Comparison of ENCODE assay signal across 8 cellular contexts in genomic region chr18:158128-159036, GRCh38. TPM values are rescaled to one million over a fixed set of nuclear protein-coding genes. Genes with fewer than 3 reads are reported as not detected.
A peak's percentile ranks its signal among the peaks of the same experiment; 100 is the strongest.
DNase-seq lines count a peak whose midpoint lies in the region; ATAC-seq, FAIRE-seq and TF ChIP-seq lines count a peak whose summit lies in the region.

Gene USP14 (plus strand): TSS chr18:158557. CDS start chr18:158699, 142 bp downstream.

- H3K9ac ChIP-seq in GM23248: peak within 1 kb of the TSS; percentile 93
- H3K9ac ChIP-seq in Karpas-422 (ENCODE audit: low read length): peak within 1 kb of the TSS; percentile 96

- peaks cover 12% of the 10 kb centered on the region; the same call in 1 of the 2 replicates for H4K20me1 ChIP-seq in DOHH2 (ENCODE audit: control insufficient read depth, insufficient read depth, low read depth, low read length)
- peaks cover 3% of the 10 kb centered on the region for H4K20me1 ChIP-seq in GM23248 (ENCODE audit: insufficient read depth)
- H4K20me1 ChIP-seq in Karpas-422 (ENCODE audit: insufficient read depth, low read depth, low read length): peaks cover 20% of the 10 kb centered on the region; the same call in 1 of the 2 replicates

- H3K27ac ChIP-seq in DOHH2 (ENCODE audit: low read depth, low read length): peak within 1 kb of the TSS; percentile 43
- peak within 1 kb of the TSS; percentile 71 for H3K27ac ChIP-seq in GM23248
- H3K27ac ChIP-seq in Karpas-422 (ENCODE audit: low read length): peak within 1 kb of the TSS; percentile 39; the same call in 1 of the 2 replicates
- H3K27ac ChIP-seq in esophagus muscularis mucosa (replicated peaks in 1 of 4): peak within 1 kb of the TSS; percentile 89 to 94 (median 90)
- H3K27ac ChIP-seq in muscle layer of duodenum (ENCODE audit: low read length): peak within 1 kb of the TSS; percentile 81

- peaks cover 51% of the 10 kb centered on the region for H3K79me2 ChIP-seq in DOHH2 (ENCODE audit: control insufficient read depth, low read length)
- peaks cover 47% of the 10 kb centered on the region for H3K79me2 ChIP-seq in GM23248 (ENCODE audit: insufficient read depth)
- H3K79me2 ChIP-seq in Karpas-422 (ENCODE audit: low read length): peaks cover 51% of the 10 kb centered on the region

- H3K9me3 ChIP-seq in DOHH2 (ENCODE audit: control insufficient read depth, insufficient read depth, low read length) (no peaks in the 10 kb centered on the region), GM23248 (ENCODE audit: low read depth) (no peaks in the 10 kb centered on the region), Karpas-422 (ENCODE audit: low read length) (no peaks in the 10 kb centered on the region), esophagus muscularis mucosa (no peaks in the 10 kb centered on the region), muscle layer of duodenum (ENCODE audit: control insufficient read depth in 1 of 2, low read length in 2 of 2) (no peaks in the 10 kb centered on the region)

- in situ Hi-C loops in GM23248 (cut with MboI): no loop called here

- H3K27me3 Mint-ChIP-seq in activated T-cell treated with anti-CD3 and anti-CD28 coated beads, Interleukin-2, amount 50 U/mL, for 72 hours (ENCODE audit: low read depth): no peaks in the 10 kb centered on the region

- TF ChIP-seq CTCF in DOHH2 (IDR thresholded peaks at IDR 0.05; ENCODE audit: low read depth, low read length, poor library complexity, severe bottlenecking) (no peak), esophagus muscularis mucosa (IDR thresholded peaks at IDR 0.05) (no peak)

- H2AFZ ChIP-seq in GM23248: peak within 1 kb of the TSS; percentile 85
- H2AFZ ChIP-seq in Karpas-422 (ENCODE audit: low read length): peak within 1 kb of the TSS; percentile 62; the same call in 1 of the 2 replicates

- H3F3A ChIP-seq in DOHH2 (ENCODE audit: control insufficient read depth, insufficient read depth): no peaks in the 10 kb centered on the region
- peaks cover 8% of the 10 kb centered on the region; the same call in 1 of the 2 replicates for H3F3A ChIP-seq in GM23248 (ENCODE audit: insufficient read depth)

- H3K4me2 ChIP-seq in DOHH2 (ENCODE audit: low read length): peak within 1 kb of the TSS; percentile 99
- peak within 1 kb of the TSS; percentile 95 for H3K4me2 ChIP-seq in GM23248 (ENCODE audit: unreplicated experiment)
- peak within 1 kb of the TSS; percentile 95 for H3K4me2 ChIP-seq in Karpas-422 (ENCODE audit: low read depth, low read length, poor library complexity, severe bottlenecking)

- ATAC-seq in activated T-cell treated with anti-CD3 and anti-CD28 coated beads, Interleukin-2, amount 50 U/mL, for 72 hours (replicated peaks in 1 of 2): peak; percentile 93 to 94

- no peaks in the 10 kb centered on the region for H3K27me3 ChIP-seq in DOHH2 (ENCODE audit: control insufficient read depth, low read length)
- H3K27me3 ChIP-seq in GM23248 (replicated peaks; ENCODE audit: insufficient read depth): no peaks in the 10 kb centered on the region
- no peaks in the 10 kb centered on the region for H3K27me3 ChIP-seq in Karpas-422 (ENCODE audit: low read length)
- no peaks in the 10 kb centered on the region for H3K27me3 ChIP-seq in esophagus muscularis mucosa
- H3K27me3 ChIP-seq in muscle layer of duodenum (ENCODE audit: low read depth, low read length): no peaks in the 10 kb centered on the region

- FAIRE-seq in RCC 7860 (lab: Jason Lieb, UNC): no peak

- H3K9me3 Mint-ChIP-seq in activated T-cell treated with anti-CD3 and anti-CD28 coated beads, Interleukin-2, amount 50 U/mL, for 72 hours: no peaks in the 10 kb centered on the region

- intact Hi-C loops in esophagus muscularis mucosa (cut with DNase I): no loop called here

- H3K9me2 ChIP-seq in DOHH2 (replicated peaks; ENCODE audit: control insufficient read depth, low read length) (no peaks in the 10 kb centered on the region), GM23248 (ENCODE audit: insufficient read depth) (no peaks in the 10 kb centered on the region), Karpas-422 (replicated peaks; ENCODE audit: insufficient read depth, low read length) (no peaks in the 10 kb centered on the region; the same call in 1 of the 2 replicates)

- H3K4me1 ChIP-seq in DOHH2 (ENCODE audit: control insufficient read depth, low read length) (peaks cover 25% of the 10 kb centered on the region), GM23248 (ENCODE audit: insufficient read depth) (peaks cover 24% of the 10 kb centered on the region), Karpas-422 (ENCODE audit: low read length) (peaks cover 17% of the 10 kb centered on the region), esophagus muscularis mucosa (peaks cover 19 to 26% (median 26%) of the 10 kb centered on the region in 4 donors), muscle layer of duodenum (ENCODE audit: control insufficient read depth in 1 of 2, insufficient read depth in 2 of 2, low read length in 2 of 2) (peaks cover 5 to 17% of the 10 kb centered on the region in 2 donors)

- H3K36me3 ChIP-seq in DOHH2 (ENCODE audit: control insufficient read depth, low read length): peaks cover 42% of the 10 kb centered on the region
- H3K36me3 ChIP-seq in GM23248 (ENCODE audit: low read depth): no peaks in the 10 kb centered on the region
- H3K36me3 ChIP-seq in Karpas-422 (ENCODE audit: insufficient read depth, low read length): peaks cover 22% of the 10 kb centered on the region; the same call in 1 of the 2 replicates
- H3K36me3 ChIP-seq in esophagus muscularis mucosa: peaks cover 0 to 2% (median 0%) of the 10 kb centered on the region in 4 donors
- no peaks in the 10 kb centered on the region for H3K36me3 ChIP-seq in muscle layer of duodenum (ENCODE audit: control insufficient read depth in 1 of 2, insufficient read depth in 2 of 2, low read length in 2 of 2)

- peak within 1 kb of the TSS; percentile 88 for H3K27ac Mint-ChIP-seq in activated T-cell treated with anti-CD3 and anti-CD28 coated beads, Interleukin-2, amount 50 U/mL, for 72 hours

- TF ChIP-seq EP300 in esophagus muscularis mucosa (IDR thresholded peaks at IDR 0.05): no peak

- DNase-seq in GM23248 (peak; percentile 98), Karpas-422 (peak; percentile 99), RCC 7860 (ENCODE audit: low spot score) (peak; percentile 88), esophagus muscularis mucosa (ENCODE audit: extremely low spot score) (peak; percentile 99)
- peak; percentile 96 to 98 for DNase-seq in activated T-cell treated with anti-CD3 and anti-CD28 coated beads, Interleukin-2, amount 50 U/mL, for 72 hours
- DNase-seq in stimulated activated CD8-positive, alpha-beta memory T cell treated with anti-CD3 and anti-CD28 coated beads, Interleukin-7, amount 100 ng/mL, for 24 hours (ENCODE audit: low read depth): peak; percentile 95

- H3K4me1 Mint-ChIP-seq in activated T-cell treated with anti-CD3 and anti-CD28 coated beads, Interleukin-2, amount 50 U/mL, for 72 hours (ENCODE audit: low read depth): peaks cover 37% of the 10 kb centered on the region

- no peak for TF ChIP-seq POLR2A in esophagus muscularis mucosa (IDR thresholded peaks at IDR 0.05; ENCODE audit: low read depth)

- peak within 1 kb of the TSS; percentile 92 to 95 for H3K4me3 Mint-ChIP-seq in activated T-cell treated with anti-CD3 and anti-CD28 coated beads, Interleukin-2, amount 50 U/mL, for 72 hours

- H3K4me3 ChIP-seq in DOHH2 (ENCODE audit: low read length): peak within 1 kb of the TSS; percentile 97
- peak within 1 kb of the TSS; percentile 79 for H3K4me3 ChIP-seq in GM23248
- H3K4me3 ChIP-seq in Karpas-422 (ENCODE audit: low read length): peak within 1 kb of the TSS; percentile 95
- peak within 1 kb of the TSS; percentile 92 to 99 (median 96) for H3K4me3 ChIP-seq in esophagus muscularis mucosa
- H3K4me3 ChIP-seq in muscle layer of duodenum (ENCODE audit: low read depth in 1 of 2, low read length in 2 of 2): peak within 1 kb of the TSS; percentile 96

- peaks cover 3 to 4% of the 10 kb centered on the region in 2 donors for H3K36me3 Mint-ChIP-seq in activated T-cell treated with anti-CD3 and anti-CD28 coated beads, Interleukin-2, amount 50 U/mL, for 72 hours (ENCODE audit: insufficient read depth in 2 of 2)

- WGBS in GM23248 (ENCODE audit: low coverage in 1 of 2, low lambda C conversion rate in 2 of 2, missing lambda C conversion rate in 2 of 2), 2 experiments: 2 to 5% methylated on average over 37 to 82 of the region's 89 CpGs
- WGBS in esophagus muscularis mucosa: 17% methylated on average over 7 of the region's 89 CpGs

RNA-seq across cellular contexts. Expression of gene USP14, which starts in this region (rescaled TPM):
- 13.9 and 16.1 TPM in 2 replicates for total RNA-seq in GM23248 (2014; rRNA removed; shearing (Covaris generic))
- 94.8 and 96.9 TPM in 2 replicates for polyA plus RNA-seq in GM23248 (2016; fragmentation: Nextera tagmentation; extraction: Ambion mirVana)
- 11.8 and 40.1 TPM in 2 replicates for total RNA-seq in Karpas-422 (2014; rRNA removed; shearing (Covaris generic); ENCODE audit: low replicate concordance)
- 10 to 100 TPM; 65.1 to 80.4 TPM for total RNA-seq in activated T-cell treated with anti-CD3 and anti-CD28 coated beads, Interleukin-2, amount 50 U/mL, for 72 hours
- total RNA-seq in esophagus muscularis mucosa: 10 to 100 TPM; 21.8 to 42.8 (median 29.5) TPM

Comparison
In these comparisons a context has a peak if more than half of its experiments do, and no peak if none do; other contexts are left out.
1. Peak in every context shown above with its lines: DNase-seq, ATAC-seq, H3K4me3 ChIP-seq and H3K27ac ChIP-seq.
2. H3K27ac ChIP-seq: peak in every context shown above with its lines; median percentile 90 in esophagus muscularis mucosa; 81 in muscle layer of duodenum; 71 in GM23248; 43 in DOHH2; 39 in Karpas-422.